9 cellular contexts compared by ENCODE assay signal in genomic region chr15:73081321-73081958, GRCh38. TPM values are rescaled to one million over a fixed set of nuclear protein-coding genes. Genes with fewer than 3 reads are reported as not detected.
DNase-seq lines count a peak whose midpoint lies in the region; ATAC-seq lines count a peak whose summit lies in the region.
"Had no signal": no experiment of that assay in that cellular context is flagged by ENCODE, and none has a peak within 500 bp of the region (broad histone marks: within the 10 kb centered on the region; RNA-seq: fewer than 3 reads in every experiment).

No MANE protein-coding gene starts in this region.

- no peak overlapping the region for H3K56ac ChIP-seq in mesendoderm (ENCODE audit: low read length)

- no peak overlapping the region for H3K23ac ChIP-seq in mesendoderm (ENCODE audit: low read length)

- no peak overlapping the region for H3K4ac ChIP-seq in mesendoderm (ENCODE audit: low read depth, low read length)

- WGBS in mesendoderm (ENCODE audit: extremely low coverage, insufficient coverage, low lambda C conversion rate) = no CpG with 5 or more reads among the region's 3 CpGs

- no peaks in the 10 kb centered on the region for H3K27me3 ChIP-seq in NT2/D1 (ENCODE audit: insufficient read depth, insufficient read length)
- no peaks in the 10 kb centered on the region for H3K27me3 ChIP-seq in mesendoderm (ENCODE audit: insufficient read depth, low read length, poor library complexity)

- H3K4me2 ChIP-seq in mesendoderm (ENCODE audit: low read length) = no peak overlapping the region

- no peak overlapping the region for H3K4me3 ChIP-seq in NT2/D1 (ENCODE audit: insufficient read length, low read depth)
- no peak overlapping the region for H3K4me3 ChIP-seq in mesendoderm (ENCODE audit: low read length)
- H3K4me3 ChIP-seq: skin epidermis had no signal

- no peak overlapping the region for H3K18ac ChIP-seq in mesendoderm (ENCODE audit: low read length)

- H4K8ac ChIP-seq in mesendoderm (ENCODE audit: low read depth, low read length) = no peak overlapping the region

- H3K4me1 ChIP-seq in NT2/D1 (ENCODE audit: insufficient read depth, insufficient read length) (no peaks in the 10 kb centered on the region), mesendoderm (ENCODE audit: control insufficient read depth, low read depth, low read length) (peaks cover 2% of the 10 kb centered on the region)

- H3K9ac ChIP-seq in NT2/D1 (ENCODE audit: insufficient read length, low read depth) = no peak overlapping the region
- no peak overlapping the region for H3K9ac ChIP-seq in mesendoderm (ENCODE audit: low read length)

- H2BK15ac ChIP-seq in mesendoderm (replicated peaks; ENCODE audit: low read depth) = no peak overlapping the region

- peak; percentile 12 for DNase-seq in CMK (ENCODE audit: low read depth)
- peak; percentile 56 for DNase-seq in H4 (ENCODE audit: low spot score)
- peak; percentile 13 for DNase-seq in NT2/D1 (ENCODE audit: low read depth, low spot score)
- peak; percentile 77 for DNase-seq in dermis blood vessel endothelial cell
- DNase-seq in mesendoderm = peak; percentile 63
- DNase-seq in activated CD8-positive, alpha-beta memory T cell treated with anti-CD3 and anti-CD28 coated beads, Interleukin-2, amount 50 U/mL, for 48 hours = no peak
- no peak for DNase-seq in NK-92 treated with Interleukin-12 subunit alpha and Interleukin-12 subunit beta, amount 100 ng/mL, for 24 hours (lab: John Stamatoyannopoulos, UW)

- H3K79me1 ChIP-seq in mesendoderm (ENCODE audit: low read length) = peaks cover 3% of the 10 kb centered on the region

- no peak overlapping the region for H2BK120ac ChIP-seq in mesendoderm (ENCODE audit: low read depth, low read length)

- no peak for ATAC-seq in HG03280 (IDR thresholded peaks at IDR 0.05; ENCODE audit: unreplicated experiment)

- H3K79me2 ChIP-seq in mesendoderm (ENCODE audit: control insufficient read depth, insufficient read depth, low read length) = peaks cover 3% of the 10 kb centered on the region

- H3K27ac ChIP-seq in mesendoderm (ENCODE audit: low read depth, low read length) = no peak overlapping the region
- H3K27ac ChIP-seq: skin epidermis had no signal

- peaks cover 9% of the 10 kb centered on the region; the same call in 1 of the 2 replicates for H3K9me3 ChIP-seq in NT2/D1 (ENCODE audit: insufficient read depth, low read length)

- H4K5ac ChIP-seq in mesendoderm (ENCODE audit: low read length) = no peak overlapping the region

- no peak overlapping the region for H2BK5ac ChIP-seq in mesendoderm (ENCODE audit: low read length)

- H3K36me3 ChIP-seq in NT2/D1 (ENCODE audit: insufficient read depth, insufficient read length, low read length) (no peaks in the 10 kb centered on the region), mesendoderm (ENCODE audit: control insufficient read depth, insufficient read depth, low read length) (no peaks in the 10 kb centered on the region)

- H2AK5ac ChIP-seq in mesendoderm (ENCODE audit: low read length) = no peak overlapping the region

RNA-seq across cellular contexts. Expression of gene NEO1, which starts 29.2 kb away (rescaled TPM):
- total RNA-seq in H4 (2014; rRNA removed; shearing (Covaris generic)) = 40.2 and 47.7 TPM in 2 replicates
- total RNA-seq in dermis blood vessel endothelial cell = 6.3 and 9.4 TPM in 2 replicates
- polyA plus RNA-seq in mesendoderm (2013, experiment 1 of 2) = 23.9 TPM
- polyA plus RNA-seq in mesendoderm (2013, experiment 2 of 2) = 24.3 TPM

Comparison
In these comparisons a context has a peak if more than half of its experiments do, and no peak if none do; other contexts are left out.
1. DNase-seq: peak in CMK (single experiment), H4 (single experiment), NT2/D1 (single experiment), dermis blood vessel endothelial cell (single experiment) and mesendoderm (single experiment); none in activated CD8-positive, alpha-beta memory T cell treated with anti-CD3 and anti-CD28 coated beads, Interleukin-2, amount 50 U/mL, for 48 hours (single experiment) and NK-92 treated with Interleukin-12 subunit alpha and Interleukin-12 subunit beta, amount 100 ng/mL, for 24 hours (single experiment).